ENCODE assay signal across 8 cellular contexts in genomic region chr7:122885583-122886356, GRCh38.
DNase-seq lines count a peak whose midpoint lies in the region; ATAC-seq and TF ChIP-seq lines count a peak whose summit lies in the region.

No MANE protein-coding gene starts in this region.

- H3K9me3 ChIP-seq in stomach smooth muscle (ENCODE audit: control insufficient read depth in 2 of 2, low read length in 2 of 2) = no peaks in the 10 kb centered on the region

- TF ChIP-seq CTCF in GM13977 (IDR thresholded peaks at IDR 0.05; ENCODE audit: extremely low read depth, insufficient read depth, missing control alignments) = no peak

- in situ Hi-C loops in GM13977 (cut with MboI; ENCODE audit: low pct_unique_long_range_greater_than_20kb, low sequenced_read_pairs, unreplicated experiment) = no loop called here

- H3K27me3 ChIP-seq in ACC112 (ENCODE audit: insufficient read depth, low read length) (no peaks in the 10 kb centered on the region), stomach smooth muscle (ENCODE audit: control insufficient read depth in 1 of 2, insufficient read depth in 2 of 2, low read length in 2 of 2) (no peaks in the 10 kb centered on the region)

- peak overlapping the region; percentile 73 to 74 for H3K9ac ChIP-seq in stomach smooth muscle (ENCODE audit: low read length in 2 of 2)

- peak; percentile 41 for DNase-seq in GM13977 (ENCODE audit: low spot score)
- DNase-seq in NCI-H510A (lab: John Stamatoyannopoulos, UW) = peak; percentile 17
- DNase-seq in caudate nucleus (lab: John Stamatoyannopoulos, UW) = peak in 20 of 61 donors; percentile 1 to 61 (median 19)
- DNase-seq in kidney glomerular epithelial cell (lab: John Stamatoyannopoulos, UW) = peak; percentile 43
- DNase-seq in stimulated activated CD4-positive, alpha-beta T cell treated with anti-CD3 and anti-CD28 coated beads, Interleukin-4, amount 100 ng/mL, for 1 hour = no peak

- peaks cover 3% of the 10 kb centered on the region for H3K79me2 ChIP-seq in ACC112 (ENCODE audit: control insufficient read depth, insufficient read depth, low read length, unreplicated experiment)

- H3K4me1 ChIP-seq in ACC112 (ENCODE audit: control insufficient read depth, insufficient read depth, low read length, unreplicated experiment) (peaks cover 30% of the 10 kb centered on the region), stomach smooth muscle (ENCODE audit: control insufficient read depth, insufficient read depth, low read length) (peaks cover 3% of the 10 kb centered on the region)

- peak; percentile 25 for ATAC-seq in HG02852 (IDR thresholded peaks at IDR 0.05; ENCODE audit: unreplicated experiment)

- H3K27ac ChIP-seq in ACC112 (ENCODE audit: low read depth, low read length) = peak overlapping the region; percentile 56
- peak overlapping the region; percentile 48 for H3K27ac ChIP-seq in caudate nucleus (ENCODE audit: low read depth, low read length)
- H3K27ac ChIP-seq in stomach smooth muscle (ENCODE audit: low read length) = peak overlapping the region; percentile 70

- H2AFZ ChIP-seq in ACC112 (ENCODE audit: low read length, unreplicated experiment) = peak overlapping the region; percentile 90

- H3K4me3 ChIP-seq in ACC112 (ENCODE audit: low read depth, low read length) (peak overlapping the region; percentile 96), stomach smooth muscle (ENCODE audit: low read length in 2 of 2) (peak overlapping the region; percentile 87 to 91)

- H3K36me3 ChIP-seq in ACC112 (ENCODE audit: insufficient read depth, low read length) = no peaks in the 10 kb centered on the region
- no peaks in the 10 kb centered on the region for H3K36me3 ChIP-seq in stomach smooth muscle (ENCODE audit: control insufficient read depth in 2 of 2, insufficient read depth in 2 of 2, low read length in 2 of 2)
